16 cellular contexts compared by ENCODE assay signal in the genomic region with DNA sequence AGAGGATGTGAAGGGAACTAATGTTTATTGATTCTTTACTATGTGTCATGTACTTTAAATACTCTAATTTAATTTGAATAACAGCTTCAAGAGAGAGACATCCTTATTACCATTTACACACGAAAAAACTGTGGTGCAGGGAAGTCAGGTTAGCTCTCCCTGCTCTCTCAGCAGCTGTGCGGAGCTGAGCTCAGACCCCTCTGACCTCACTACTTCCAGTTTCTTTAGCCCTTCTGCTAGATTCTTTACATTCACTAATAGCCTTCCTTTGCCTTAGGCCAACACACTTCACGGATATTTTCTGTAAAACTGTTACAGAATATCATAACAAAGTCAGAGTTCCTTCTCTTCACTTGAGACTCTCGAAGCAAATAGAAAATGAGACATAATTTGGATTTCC.
A peak's percentile ranks its signal among the peaks of the same experiment; 100 is the strongest.
DNase-seq lines count a peak whose midpoint lies in the region; TF ChIP-seq lines count a peak whose summit lies in the region.
"Had no signal": no experiment of that assay in that cellular context is flagged by ENCODE, and none has a peak within 500 bp of the region (broad histone marks: within the 10 kb centered on the region; RNA-seq: fewer than 3 reads in every experiment).

No MANE protein-coding gene starts in this region.

- H3K4me2 ChIP-seq in mesendoderm (ENCODE audit: low read length) (no peak overlapping the region), neuronal stem cell (ENCODE audit: insufficient read depth, low read length, poor library complexity, severe bottlenecking) (no peak overlapping the region)
- H3K4me2 ChIP-seq: A549 had no signal

- H2AK5ac ChIP-seq in mesendoderm (ENCODE audit: low read length), result no peak overlapping the region
- H2AK5ac ChIP-seq in neuronal stem cell (ENCODE audit: low read depth, low read length), result no peak overlapping the region

- H3K27ac ChIP-seq in mesendoderm (ENCODE audit: low read depth, low read length) (no peak overlapping the region), neuronal stem cell (replicated peaks; ENCODE audit: low read length) (no peak overlapping the region)
- H3K27ac ChIP-seq: A549 had no signal

- TF ChIP-seq POLR2A in erythroblast (IDR thresholded peaks at IDR 0.05; ENCODE audit: low read length), result no peak

- no peak overlapping the region for H2BK12ac ChIP-seq in neuronal stem cell (ENCODE audit: low read length)

- H2BK5ac ChIP-seq in mesendoderm (ENCODE audit: low read length) (no peak overlapping the region), neuronal stem cell (ENCODE audit: low read length) (no peak overlapping the region)

- H3K4ac ChIP-seq in mesendoderm (ENCODE audit: low read depth, low read length) (no peak overlapping the region), neuronal stem cell (ENCODE audit: low read length) (no peak overlapping the region)

- WGBS in mesendoderm (ENCODE audit: extremely low coverage, insufficient coverage, low lambda C conversion rate), result no CpG with 5 or more reads among the region's 4 CpGs
- no CpG with 5 or more reads among the region's 4 CpGs for WGBS in neuronal stem cell (ENCODE audit: extremely low coverage in 2 of 2, insufficient read length in 2 of 2, insufficient replicate concordance in 1 of 2), 2 donors

- no peak overlapping the region for H3K4me3 ChIP-seq in mesendoderm (ENCODE audit: low read length)
- H3K4me3 ChIP-seq in neuronal stem cell (ENCODE audit: low read length in 2 of 2), result no peak overlapping the region
- H3K4me3 ChIP-seq: A549 had no signal

- peaks cover 0 to 4% of the 10 kb centered on the region in 2 donors for H3K9me3 ChIP-seq in neuronal stem cell (replicated peaks in 1 of 2; ENCODE audit: control insufficient read depth in 2 of 2, insufficient read depth in 1 of 2, low read depth in 1 of 2, low read length in 2 of 2)
- H3K9me3 ChIP-seq: A549, BE2C had no signal

- H4K91ac ChIP-seq in neuronal stem cell (ENCODE audit: low read depth, low read length, poor library complexity), result no peak overlapping the region

- H4K5ac ChIP-seq in mesendoderm (ENCODE audit: low read length), result no peak overlapping the region

- H3K4me1 Mint-ChIP-seq in chondrocyte (ENCODE audit: low read depth), result peaks cover 10% of the 10 kb centered on the region
- H3K4me1 Mint-ChIP-seq: CD14-positive monocyte had no signal

- H2AFZ ChIP-seq in neuronal stem cell (ENCODE audit: low read length), result peak overlapping the region; percentile 60

- no peak overlapping the region for H3K4me3 Mint-ChIP-seq in chondrocyte (ENCODE audit: unreplicated experiment)
- H3K4me3 Mint-ChIP-seq: CD14-positive monocyte; CD8-positive, alpha-beta T cell; H9 had no signal

- no peak overlapping the region for H3K18ac ChIP-seq in mesendoderm (ENCODE audit: low read length)
- H3K18ac ChIP-seq in neuronal stem cell (ENCODE audit: low read length), result no peak overlapping the region

- H3K9ac ChIP-seq in mesendoderm (ENCODE audit: low read length) (no peak overlapping the region), neuronal stem cell (ENCODE audit: low read depth, low read length, poor library complexity) (no peak overlapping the region)

- H3K36me3 ChIP-seq in mesendoderm (ENCODE audit: control insufficient read depth, insufficient read depth, low read length), result no peaks in the 10 kb centered on the region
- no peaks in the 10 kb centered on the region for H3K36me3 ChIP-seq in neuronal stem cell (replicated peaks in 1 of 2; ENCODE audit: control insufficient read depth in 2 of 2, insufficient read depth in 2 of 2, low read length in 2 of 2)
- H3K36me3 ChIP-seq: BE2C had no signal

- H3K9me3 Mint-ChIP-seq in chondrocyte (ENCODE audit: low read depth), result no peaks in the 10 kb centered on the region
- H3K9me3 Mint-ChIP-seq: CD14-positive monocyte; CD8-positive, alpha-beta T cell; H9 had no signal

- no peaks in the 10 kb centered on the region for H3K27me3 Mint-ChIP-seq in chondrocyte (ENCODE audit: low read depth)

- peak overlapping the region; percentile 46 for H3K27ac Mint-ChIP-seq in chondrocyte (ENCODE audit: unreplicated experiment)
- H3K27ac Mint-ChIP-seq: CD14-positive monocyte; CD8-positive, alpha-beta T cell had no signal

- H3K14ac ChIP-seq in neuronal stem cell (ENCODE audit: low read length), result no peak overlapping the region

- DNase-seq in chondrocyte (ENCODE audit: low spot score) (no peak), mesendoderm (peak; percentile 12), neuronal stem cell (ENCODE audit: low spot score) (no peak), GM19238 (ENCODE audit: insufficient read length, low spot score) (no peak), HPDE6-E6E7 (ENCODE audit: extremely low spot score) (no peak), erythroblast (lab: John Stamatoyannopoulos, UW) (no peak)
- DNase-seq: BE2C; CD8-positive, alpha-beta T cell; COR-L47; DMS153; DMS79 treated with DMSO at 0.1 percent for 48 hours; EL; GOT3; H9 had no signal

- H3K79me2 ChIP-seq in mesendoderm (ENCODE audit: control insufficient read depth, insufficient read depth, low read length), result no peaks in the 10 kb centered on the region

- H3K23ac ChIP-seq in mesendoderm (ENCODE audit: low read length) (no peak overlapping the region), neuronal stem cell (ENCODE audit: low read depth, low read length, poor library complexity) (no peak overlapping the region)

- H3K4me1 ChIP-seq in mesendoderm (ENCODE audit: control insufficient read depth, low read depth, low read length) (no peaks in the 10 kb centered on the region), neuronal stem cell (ENCODE audit: control insufficient read depth in 2 of 2, insufficient read depth in 1 of 2, low read depth in 1 of 2, low read length in 2 of 2) (peaks cover 0 to 12% of the 10 kb centered on the region in 2 donors)
- H3K4me1 ChIP-seq: A549, BE2C had no signal

- H4K8ac ChIP-seq in mesendoderm (ENCODE audit: low read depth, low read length), result no peak overlapping the region
- H4K8ac ChIP-seq in neuronal stem cell (ENCODE audit: low read depth, low read length), result no peak overlapping the region

- TF ChIP-seq CTCF in chondrocyte (IDR thresholded peaks at IDR 0.05), result no peak

- H3K79me1 ChIP-seq in mesendoderm (ENCODE audit: low read length), result no peaks in the 10 kb centered on the region
- H3K79me1 ChIP-seq in neuronal stem cell (ENCODE audit: low read depth, low read length), result no peaks in the 10 kb centered on the region

- H2BK15ac ChIP-seq in mesendoderm (replicated peaks; ENCODE audit: low read depth) (no peak overlapping the region), neuronal stem cell (ENCODE audit: low read length) (no peak overlapping the region)

- no peak overlapping the region for H3K56ac ChIP-seq in mesendoderm (ENCODE audit: low read length)

- H3K27me3 ChIP-seq in mesendoderm (ENCODE audit: insufficient read depth, low read length, poor library complexity) (no peaks in the 10 kb centered on the region), neuronal stem cell (ENCODE audit: control insufficient read depth in 3 of 3, insufficient read depth in 3 of 3, low read depth in 1 of 3, low read length in 3 of 3) (no peaks in the 10 kb centered on the region)

- H3K36me3 Mint-ChIP-seq in chondrocyte (ENCODE audit: low read depth), result no peaks in the 10 kb centered on the region
- H3K36me3 Mint-ChIP-seq: CD14-positive monocyte; CD8-positive, alpha-beta T cell had no signal

- H2BK120ac ChIP-seq in mesendoderm (ENCODE audit: low read depth, low read length), result no peak overlapping the region
- H2BK120ac ChIP-seq in neuronal stem cell (ENCODE audit: low read depth, low read length), result no peak overlapping the region
